In genomic region chr19:6219592-6220290, GRCh38 we compare ENCODE assay signal across 14 cellular contexts.
A peak's percentile ranks its signal among the peaks of the same experiment; 100 is the strongest.
DNase-seq lines count a peak whose midpoint lies in the region; ATAC-seq and TF ChIP-seq lines count a peak whose summit lies in the region.
"Had no signal": no experiment of that assay in that cellular context is flagged by ENCODE, and none has a peak within 500 bp of the region (broad histone marks: within the 10 kb centered on the region; RNA-seq: fewer than 3 reads in every experiment).

No MANE protein-coding gene starts in this region.

- peak overlapping the region; percentile 23; the same call in 1 of the 2 replicates for H3K23ac ChIP-seq in IMR-90 (ENCODE audit: low read depth, low read length)
- H3K23ac ChIP-seq in mesenchymal stem cell (ENCODE audit: low read length in 2 of 2) = no peak overlapping the region

- H3K4me2 ChIP-seq in IMR-90 (ENCODE audit: low read depth, low read length) (no peak overlapping the region), mesenchymal stem cell (ENCODE audit: low read length, poor library complexity, severe bottlenecking) (no peak overlapping the region)
- H3K4me2 ChIP-seq: PC-9 had no signal

- no peak for TF ChIP-seq CTCF in IMR-90 (conservative IDR thresholded peaks at IDR 0.05; ENCODE audit: low read depth, low read length)
- no peak for TF ChIP-seq CTCF in endodermal cell (conservative IDR thresholded peaks at IDR 0.05)

- POLR2A ChIA-PET in IMR-90 (lab: Charles Lee; ENCODE audit: unreplicated experiment) = no interaction called here

- H2AFZ ChIP-seq in IMR-90 (replicated peaks; ENCODE audit: low read length, poor library complexity) = peak overlapping the region; percentile 40
- no peak overlapping the region for H2AFZ ChIP-seq in mesenchymal stem cell (ENCODE audit: low read depth, low read length)
- H2AFZ ChIP-seq: PC-9 had no signal

- H3K27ac Mint-ChIP-seq in endodermal cell = no peak overlapping the region
- H3K27ac Mint-ChIP-seq: activated naive CD4-positive, alpha-beta T cell treated with anti-CD3 and anti-CD28 coated beads, Interleukin-2, amount 50 U/mL, for 24 hours; immature natural killer cell had no signal

- peak overlapping the region; percentile 69; the same call in 1 of the 2 replicates for H2AK5ac ChIP-seq in IMR-90 (ENCODE audit: low read depth, low read length)
- no peak overlapping the region for H2AK5ac ChIP-seq in mesenchymal stem cell (ENCODE audit: low read length, severe bottlenecking)

- H3K4me1 Mint-ChIP-seq in endodermal cell = peaks cover 5% of the 10 kb centered on the region
- H3K4me1 Mint-ChIP-seq: activated naive CD4-positive, alpha-beta T cell treated with anti-CD3 and anti-CD28 coated beads, Interleukin-2, amount 50 U/mL, for 24 hours had no signal

- peaks cover 43% of the 10 kb centered on the region for H4K20me1 ChIP-seq in IMR-90 (ENCODE audit: insufficient read depth, low read length)

- CTCF ChIA-PET in IMR-90 (lab: Yijun Ruan, JAX) = interaction anchor here (1.1 kb wide), 1 partner anchor 11 kb away, joined by 3 read pairs; no protein-coding TSS in a partner anchor

- H3K18ac ChIP-seq in IMR-90 (ENCODE audit: low read depth, low read length) = no peak overlapping the region
- no peak overlapping the region for H3K18ac ChIP-seq in mesenchymal stem cell (ENCODE audit: low read depth in 1 of 2, low read length in 2 of 2)

- intact Hi-C loops in IMR-90 (cut with micrococcal nuclease) = loop anchor here (2.0 to 5.0 kb wide), 2 partner anchors 63 to 171 kb away; no protein-coding TSS in a partner anchor

- TF ChIP-seq RAD21 in IMR-90 (IDR thresholded peaks at IDR 0.05; ENCODE audit: low read length) = no peak

- no CpG with 5 or more reads among the region's 24 CpGs for WGBS in IMR-90 (ENCODE audit: extremely low coverage in 2 of 2, insufficient read length in 1 of 2), 2 experiments
- WGBS in endodermal cell (ENCODE audit: insufficient coverage in 1 of 2, insufficient read length in 1 of 2), 2 experiments = 91 to 100% methylated on average over 7 to 24 of the region's 24 CpGs
- WGBS in mesenchymal stem cell = 90% methylated on average over 24 of the region's 24 CpGs

- H2BK15ac ChIP-seq in IMR-90 (ENCODE audit: low read depth, low read length) (peak overlapping the region; percentile 27; the same call in 1 of the 3 replicates), mesenchymal stem cell (ENCODE audit: low read depth, poor library complexity, severe bottlenecking) (no peak overlapping the region)

- no peak overlapping the region for H3K4me3 ChIP-seq in IMR-90 (ENCODE audit: insufficient read depth, low read depth, low read length)
- H3K4me3 ChIP-seq in endodermal cell (ENCODE audit: low read length) = no peak overlapping the region
- H3K4me3 ChIP-seq in mesenchymal stem cell (ENCODE audit: insufficient read depth in 1 of 2, low read depth in 1 of 2, low read length in 2 of 2) = peak overlapping the region in 1 of 2 experiments; percentile 61
- H3K4me3 ChIP-seq in stomach smooth muscle (ENCODE audit: low read length in 2 of 2) = no peak overlapping the region
- H3K4me3 ChIP-seq: mucosa of descending colon, PC-9 had no signal

- H2BK120ac ChIP-seq in IMR-90 (ENCODE audit: low read depth, low read length) (peak overlapping the region; percentile 57), mesenchymal stem cell (ENCODE audit: low read depth, low read length) (no peak overlapping the region)

- no TSS peak for BruUV-seq in IMR-90 (replicated peaks; lab: Mats Ljungman, UMichigan)

- H3K4ac ChIP-seq in IMR-90 (ENCODE audit: low read depth, low read length) (peak overlapping the region; percentile 64), mesenchymal stem cell (ENCODE audit: low read depth in 1 of 2, low read length in 2 of 2) (no peak overlapping the region)

- 0 out of 2 replicates have a peak, but pooled peaks have one; percentile 3 for ATAC-seq in IMR-90 (ENCODE audit: low read depth)

- H3K27ac ChIP-seq in IMR-90 (ENCODE audit: insufficient read depth, low read length) (peak overlapping the region; percentile 28; the same call in 1 of the 2 replicates), endodermal cell (ENCODE audit: low read depth, low read length) (peak overlapping the region; percentile 38), mesenchymal stem cell (ENCODE audit: low read length, poor library complexity, severe bottlenecking) (no peak overlapping the region), stomach smooth muscle (ENCODE audit: low read length) (peak overlapping the region; percentile 31)
- H3K27ac ChIP-seq: PC-9 had no signal

- H3K27me3 ChIP-seq in IMR-90 (ENCODE audit: control insufficient read depth, insufficient read depth, low read length) (no peaks in the 10 kb centered on the region), endodermal cell (ENCODE audit: control insufficient read depth, insufficient read depth, low read length, poor library complexity, severe bottlenecking) (no peaks in the 10 kb centered on the region), mesenchymal stem cell (ENCODE audit: control insufficient read depth in 1 of 2, insufficient read depth in 1 of 2, low read length in 2 of 2) (no peaks in the 10 kb centered on the region), stomach smooth muscle (ENCODE audit: control insufficient read depth in 1 of 2, insufficient read depth in 2 of 2, low read length in 2 of 2) (no peaks in the 10 kb centered on the region)

- H3K4me1 ChIP-seq in IMR-90 (ENCODE audit: control insufficient read depth, insufficient read depth, low read length) (peaks cover 16% of the 10 kb centered on the region), endodermal cell (ENCODE audit: control insufficient read depth, insufficient read depth, low read length) (peaks cover 15% of the 10 kb centered on the region), mesenchymal stem cell (ENCODE audit: control insufficient read depth, insufficient read depth, low read depth, low read length) (peaks cover 41% of the 10 kb centered on the region), stomach smooth muscle (ENCODE audit: control insufficient read depth, insufficient read depth, low read length) (peaks cover 46% of the 10 kb centered on the region)

- no peaks in the 10 kb centered on the region for H3K9me3 ChIP-seq in IMR-90 (ENCODE audit: control insufficient read depth, insufficient read depth, low read length)
- no peaks in the 10 kb centered on the region for H3K9me3 ChIP-seq in endodermal cell (ENCODE audit: control insufficient read depth, low read length)
- no peaks in the 10 kb centered on the region for H3K9me3 ChIP-seq in mesenchymal stem cell (ENCODE audit: control insufficient read depth, low read length)
- no peaks in the 10 kb centered on the region for H3K9me3 ChIP-seq in stomach smooth muscle (ENCODE audit: control insufficient read depth in 2 of 2, low read length in 2 of 2)
- H3K9me3 ChIP-seq: mucosa of descending colon had no signal

- H3K56ac ChIP-seq in IMR-90 (ENCODE audit: extremely low read depth, insufficient read depth, low read length) = no peak overlapping the region

- peak overlapping the region in 1 of 2 experiments; percentile 48; a peak in 1 of 4 replicates for H4K8ac ChIP-seq in IMR-90 (ENCODE audit: low read depth in 2 of 2, low read length in 2 of 2)
- H4K8ac ChIP-seq in mesenchymal stem cell (ENCODE audit: low read length) = no peak overlapping the region

- H4K91ac ChIP-seq in IMR-90 (ENCODE audit: insufficient read depth, low read depth, low read length) (peak overlapping the region; percentile 43; the same call in 1 of the 2 replicates), mesenchymal stem cell (ENCODE audit: low read length) (no peak overlapping the region)

- H3K14ac ChIP-seq in IMR-90 (replicated peaks; ENCODE audit: low read depth, low read length) = no peak overlapping the region; the same call in 1 of the 2 replicates
- H3K14ac ChIP-seq in mesenchymal stem cell (ENCODE audit: low read length in 2 of 2) = no peak overlapping the region

- H3K9me1 ChIP-seq in IMR-90 (ENCODE audit: insufficient read depth, low read length) = no peaks in the 10 kb centered on the region

- H3K4me3 Mint-ChIP-seq in endodermal cell = no peak overlapping the region
- H3K4me3 Mint-ChIP-seq: activated naive CD4-positive, alpha-beta T cell treated with anti-CD3 and anti-CD28 coated beads, Interleukin-2, amount 50 U/mL, for 24 hours; immature natural killer cell had no signal

- no peak overlapping the region for H4K5ac ChIP-seq in IMR-90 (ENCODE audit: low read depth, low read length)

- H2BK20ac ChIP-seq in IMR-90 (ENCODE audit: low read depth, low read length) = 0 out of 2 replicates have a peak overlapping the region, but pooled peaks have one; percentile 17

- H3K9me3 Mint-ChIP-seq in endodermal cell = no peaks in the 10 kb centered on the region
- H3K9me3 Mint-ChIP-seq: activated naive CD4-positive, alpha-beta T cell treated with anti-CD3 and anti-CD28 coated beads, Interleukin-2, amount 50 U/mL, for 24 hours; immature natural killer cell had no signal

- peaks cover 25% of the 10 kb centered on the region for H3K36me3 ChIP-seq in IMR-90 (ENCODE audit: control insufficient read depth, insufficient read depth, low read length)
- H3K36me3 ChIP-seq in endodermal cell (ENCODE audit: control insufficient read depth, insufficient read depth, low read length) = peaks cover 15% of the 10 kb centered on the region
- peaks cover 19 to 94% of the 10 kb centered on the region in 2 experiments for H3K36me3 ChIP-seq in mesenchymal stem cell (ENCODE audit: control insufficient read depth in 1 of 2, insufficient read depth in 2 of 2, low read depth in 1 of 2, low read length in 2 of 2)
- H3K36me3 ChIP-seq in stomach smooth muscle (ENCODE audit: control insufficient read depth in 2 of 2, insufficient read depth in 2 of 2, low read length in 2 of 2) = peaks cover 5 to 11% of the 10 kb centered on the region in 2 donors

- H2BK12ac ChIP-seq in mesenchymal stem cell (ENCODE audit: low read length in 2 of 2) = peak overlapping the region in 1 of 2 experiments; percentile 52

- peak overlapping the region; percentile 86 for H2AK9ac ChIP-seq in IMR-90 (replicated peaks; ENCODE audit: low read depth, low read length, poor library complexity)

- H3K79me1 ChIP-seq in IMR-90 (ENCODE audit: low read depth in 1 of 2, low read length in 2 of 2) (peaks cover 12 to 63% of the 10 kb centered on the region in 2 experiments), mesenchymal stem cell (replicated peaks; ENCODE audit: low read length, poor library complexity, severe bottlenecking) (peaks cover 60% of the 10 kb centered on the region)

- no peaks in the 10 kb centered on the region for H3K27me3 Mint-ChIP-seq in endodermal cell (ENCODE audit: insufficient read depth)
- H3K27me3 Mint-ChIP-seq: activated naive CD4-positive, alpha-beta T cell treated with anti-CD3 and anti-CD28 coated beads, Interleukin-2, amount 50 U/mL, for 24 hours had no signal

- in situ Hi-C loops in IMR-90 (cut with MboI; ENCODE audit: low sequenced_read_pairs) = loop anchor here (10.0 kb wide), 1 partner anchor 55 kb away; the partner anchor contains the start of gene MLLT1

- H3K9ac ChIP-seq in IMR-90 (ENCODE audit: low read depth, low read length) = no peak overlapping the region
- no peak overlapping the region for H3K9ac ChIP-seq in endodermal cell (ENCODE audit: extremely low read depth, low read length, poor library complexity, severe bottlenecking)
- peak overlapping the region; percentile 68 for H3K9ac ChIP-seq in mesenchymal stem cell (ENCODE audit: low read length)
- no peak overlapping the region for H3K9ac ChIP-seq in stomach smooth muscle (ENCODE audit: low read length in 2 of 2)

- no peak for DNase-seq in IMR-90
- DNase-seq in endodermal cell = no peak
- DNase-seq in mesenchymal stem cell = no peak
- DNase-seq in retina = no peak
- no peak for DNase-seq in islet precursor cell
- no peak for DNase-seq in activated CD4-positive, alpha-beta T cell treated with anti-CD3 and anti-CD28 coated beads, Interleukin-2, amount 50 U/mL, for 1 hour
- DNase-seq: activated T-cell treated with anti-CD3 and anti-CD28 coated beads, Interleukin-2, amount 50 U/mL, for 1 hour; immature natural killer cell; NCI-H524 treated with DMSO at 0.1 percent for 48 hours; PC-9; SW 1271 had no signal

- no peak for TF ChIP-seq POLR2A in IMR-90 (IDR thresholded peaks at IDR 0.05; ENCODE audit: low read depth, low read length)

- dilution Hi-C loops in IMR-90 (cut with HindIII; ENCODE audit: low sequenced_read_pairs, unreplicated experiment) = no loop called here

- peaks cover 7% of the 10 kb centered on the region for H3K36me3 Mint-ChIP-seq in endodermal cell (ENCODE audit: low read depth)
- H3K36me3 Mint-ChIP-seq: activated naive CD4-positive, alpha-beta T cell treated with anti-CD3 and anti-CD28 coated beads, Interleukin-2, amount 50 U/mL, for 24 hours; immature natural killer cell had no signal

- H2BK5ac ChIP-seq in IMR-90 (ENCODE audit: low read depth, low read length, poor library complexity, severe bottlenecking) = peak overlapping the region; percentile 39
- H2BK5ac ChIP-seq in mesenchymal stem cell (ENCODE audit: low read depth, low read length, poor library complexity, severe bottlenecking) = no peak overlapping the region
